ENCODE assay signal across 8 cellular contexts in genomic region chr3:159246385-159246784, GRCh38.
"Had no signal": no experiment of that assay in that cellular context is flagged by ENCODE, and none has a peak within 500 bp of the region (broad histone marks: within the 10 kb centered on the region; RNA-seq: fewer than 3 reads in every experiment).

No MANE protein-coding gene starts in this region.

- H3K9me3 ChIP-seq: HAP-1 had no signal

- ATAC-seq: HCT116 had no signal

- H3K36me3 ChIP-seq: HAP-1 had no signal

- H3K27ac ChIP-seq: GM23248, HL-60 had no signal

- DNase-seq: GM23248, GOT3, H7, HFFc6, IMR-90 had no signal

- H3K9ac ChIP-seq: GM23248 had no signal

- H3K4me3 ChIP-seq: GM23248, HAP-1 had no signal

- H3K4me1 ChIP-seq: HAP-1 had no signal

- H2AFZ ChIP-seq: GM23248 had no signal
